Comparison of ENCODE assay signal across 10 cellular contexts in the genomic region with DNA sequence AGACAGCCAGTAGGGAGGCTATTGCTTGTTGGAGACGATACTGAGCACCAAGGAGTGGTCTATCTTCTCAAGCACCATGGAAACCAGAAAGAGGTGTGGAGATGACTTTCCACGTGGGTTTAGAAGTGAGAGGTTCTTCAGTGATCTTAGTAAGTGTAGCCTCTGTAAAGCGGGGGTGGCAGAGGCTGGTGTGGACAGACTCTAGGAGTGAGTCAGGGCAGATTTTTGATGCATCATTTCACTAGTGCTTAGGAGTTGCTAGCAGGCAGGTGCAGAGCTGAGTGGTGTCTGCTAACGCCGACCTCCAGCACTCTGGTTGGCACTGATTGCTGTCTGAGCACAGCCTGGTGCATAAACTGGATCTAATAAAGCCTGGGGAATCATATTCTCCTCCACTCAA.
DNase-seq lines count a peak whose midpoint lies in the region; ATAC-seq and TF ChIP-seq lines count a peak whose summit lies in the region.
"Had no signal": no experiment of that assay in that cellular context is flagged by ENCODE, and none has a peak within 500 bp of the region (broad histone marks: within the 10 kb centered on the region; RNA-seq: fewer than 3 reads in every experiment).

No MANE protein-coding gene starts in this region.

- H3K9me2 ChIP-seq in PC-3 (replicated peaks; ENCODE audit: low read length), result no peaks in the 10 kb centered on the region
- H3K9me2 ChIP-seq in hepatocyte (replicated peaks; ENCODE audit: insufficient read depth), result no peaks in the 10 kb centered on the region

- peak overlapping the region; percentile 13 for H3K27ac ChIP-seq in PC-3 (ENCODE audit: low read length)
- H3K27ac ChIP-seq in hepatocyte, result no peak overlapping the region
- H3K27ac ChIP-seq in lower lobe of right lung, result no peak overlapping the region

- H4K20me1 ChIP-seq in PC-3 (ENCODE audit: low read length) (no peaks in the 10 kb centered on the region), hepatocyte (ENCODE audit: insufficient read depth, poor library complexity, severe bottlenecking) (no peaks in the 10 kb centered on the region)

- POLR2A ChIA-PET in PC-3 (lab: Charles Lee; ENCODE audit: unreplicated experiment), result no interaction called here

- peak overlapping the region; percentile 35 for H3K4me2 ChIP-seq in PC-3 (ENCODE audit: low read length)
- no peak overlapping the region for H3K4me2 ChIP-seq in hepatocyte

- no peaks in the 10 kb centered on the region for H3K36me3 ChIP-seq in PC-3 (ENCODE audit: low read depth, low read length)
- no peaks in the 10 kb centered on the region for H3K36me3 ChIP-seq in hepatocyte (replicated peaks; ENCODE audit: insufficient read depth, low read depth)
- no peaks in the 10 kb centered on the region for H3K36me3 ChIP-seq in lower lobe of right lung

- H3F3A ChIP-seq in PC-3 (ENCODE audit: low read length, unreplicated experiment), result no peaks in the 10 kb centered on the region

- no peaks in the 10 kb centered on the region for H3K27me3 ChIP-seq in PC-3 (ENCODE audit: low read length)
- H3K27me3 ChIP-seq in hepatocyte, result peaks cover 4% of the 10 kb centered on the region
- H3K27me3 ChIP-seq in lower lobe of right lung (ENCODE audit: low read depth), result no peaks in the 10 kb centered on the region

- CTCF ChIA-PET in PC-3 (lab: Charles Lee), result no interaction called here

- ATAC-seq in GM18520 (IDR thresholded peaks at IDR 0.05; ENCODE audit: unreplicated experiment) (peak; percentile 93), GM21723 (IDR thresholded peaks at IDR 0.05; ENCODE audit: unreplicated experiment) (peak; percentile 94), PC-3 (peak; percentile 72), lower lobe of right lung (no peak), GM21737 (IDR thresholded peaks at IDR 0.05; ENCODE audit: unreplicated experiment) (no peak)
- ATAC-seq: sciatic nerve had no signal

- WGBS in hepatocyte (ENCODE audit: low lambda C conversion rate, missing lambda C conversion rate), result 82% methylated on average over 5 of the region's 5 CpGs

- H3K9me3 ChIP-seq in PC-3 (ENCODE audit: low read length) (no peaks in the 10 kb centered on the region), hepatocyte (ENCODE audit: low read depth) (no peaks in the 10 kb centered on the region), lower lobe of right lung (no peaks in the 10 kb centered on the region)

- H2AFZ ChIP-seq in PC-3 (ENCODE audit: low read length), result no peak overlapping the region
- H2AFZ ChIP-seq in hepatocyte, result no peak overlapping the region

- intact Hi-C loops in PC-3 (cut with micrococcal nuclease) (no loop called here), lower lobe of right lung (cut with DNase I) (no loop called here)

- no peaks in the 10 kb centered on the region for H3K79me2 ChIP-seq in PC-3 (ENCODE audit: low read length)
- no peaks in the 10 kb centered on the region for H3K79me2 ChIP-seq in hepatocyte

- TF ChIP-seq CTCF in PC-3 (conservative IDR thresholded peaks at IDR 0.05; ENCODE audit: low read depth, low read length) (no peak), hepatocyte (IDR thresholded peaks at IDR 0.05; ENCODE audit: poor library complexity) (no peak), lower lobe of right lung (IDR thresholded peaks at IDR 0.05) (no peak)

- no peak overlapping the region for H3K9ac ChIP-seq in PC-3 (ENCODE audit: low read length)

- peak; percentile 86 for DNase-seq in PC-3
- peak; percentile 64 to 67 for DNase-seq in stimulated activated CD4-positive, alpha-beta T cell treated with anti-CD3 and anti-CD28 coated beads, Interleukin-15, amount 100 ng/mL, for 48 hours (ENCODE audit: low read depth in 2 of 2)
- DNase-seq in hepatocyte (ENCODE audit: low spot score), result no peak
- no peak for DNase-seq in central memory CD4-positive, alpha-beta T cell
- no peak for DNase-seq in lower lobe of right lung
- DNase-seq: NCI-H2171 had no signal

- H3K4me1 ChIP-seq in PC-3 (ENCODE audit: insufficient read depth, low read length) (peaks cover 21% of the 10 kb centered on the region), hepatocyte (ENCODE audit: insufficient read depth) (no peaks in the 10 kb centered on the region), lower lobe of right lung (peaks cover 4% of the 10 kb centered on the region)

- BruUV-seq in PC-3 (replicated peaks; lab: Mats Ljungman, UMichigan), result no TSS peak

- no peak overlapping the region for H3K4me3 ChIP-seq in PC-3 (ENCODE audit: low read length)
- no peak overlapping the region for H3K4me3 ChIP-seq in hepatocyte
- no peak overlapping the region for H3K4me3 ChIP-seq in lower lobe of right lung

Comparison
In these comparisons a context has a peak if more than half of its experiments do, and no peak if none do; other contexts are left out.
1. ATAC-seq: peak in GM18520 (single experiment), GM21723 (single experiment) and PC-3 (single experiment); none in lower lobe of right lung (0 of 2) and GM21737 (single experiment).
2. DNase-seq: peak in PC-3 (single experiment) and stimulated activated CD4-positive, alpha-beta T cell treated with anti-CD3 and anti-CD28 coated beads, Interleukin-15, amount 100 ng/mL, for 48 hours (2 of 2); none in hepatocyte (single experiment), central memory CD4-positive, alpha-beta T cell (single experiment) and lower lobe of right lung (single experiment).